Comparison of ENCODE assay signal across 1 cellular context in genomic region chr5:43484049-43484849, GRCh38.
TF ChIP-seq lines count a peak whose summit lies in the region.

No MANE protein-coding gene starts in this region.

TF ChIP-seq in K562, 482 proteins besides CTCF, POLR2A, EP300 and RAD21 (continued from another document):
- TF ChIP-seq ZNF232 (CRISPR knock-in tag; IDR thresholded peaks at IDR 0.05) (no peak), FOXK1 (CRISPR knock-in tag; IDR thresholded peaks at IDR 0.05; ENCODE audit: borderline replicate concordance) (no peak), BCOR (IDR thresholded peaks at IDR 0.05) (no peak; the same call in 1 of the 2 replicates), MCM3 (IDR thresholded peaks at IDR 0.05) (no peak), NR2C2 (CRISPR knock-in tag; IDR thresholded peaks at IDR 0.05) (no peak), NR2C2 (tag; IDR thresholded peaks at IDR 0.05) (peak; percentile 77), DDX20 (tag; IDR thresholded peaks at IDR 0.05; ENCODE audit: low read depth) (no peak), CREB1 (IDR thresholded peaks at IDR 0.05) (no peak; the same call in 1 of the 2 replicates), CREB1 (CRISPR knock-in tag; IDR thresholded peaks at IDR 0.05) (no peak; the same call in 1 of the 2 replicates), HCFC1 (IDR thresholded peaks at IDR 0.05; ENCODE audit: low read depth, low read length) (no peak), ZNF584 (CRISPR knock-in tag; IDR thresholded peaks at IDR 0.05; ENCODE audit: low read depth) (no peak)
- TF ChIP-seq, protein P1, sequence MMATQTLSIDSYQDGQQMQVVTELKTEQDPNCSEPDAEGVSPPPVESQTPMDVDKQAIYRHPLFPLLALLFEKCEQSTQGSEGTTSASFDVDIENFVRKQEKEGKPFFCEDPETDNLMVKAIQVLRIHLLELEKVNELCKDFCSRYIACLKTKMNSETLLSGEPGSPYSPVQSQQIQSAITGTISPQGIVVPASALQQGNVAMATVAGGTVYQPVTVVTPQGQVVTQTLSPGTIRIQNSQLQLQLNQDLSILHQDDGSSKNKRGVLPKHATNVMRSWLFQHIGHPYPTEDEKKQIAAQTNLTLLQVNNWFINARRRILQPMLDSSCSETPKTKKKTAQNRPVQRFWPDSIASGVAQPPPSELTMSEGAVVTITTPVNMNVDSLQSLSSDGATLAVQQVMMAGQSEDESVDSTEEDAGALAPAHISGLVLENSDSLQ (IDR thresholded peaks at IDR 0.05), result peak; percentile 81
- TF ChIP-seq, protein P2, sequence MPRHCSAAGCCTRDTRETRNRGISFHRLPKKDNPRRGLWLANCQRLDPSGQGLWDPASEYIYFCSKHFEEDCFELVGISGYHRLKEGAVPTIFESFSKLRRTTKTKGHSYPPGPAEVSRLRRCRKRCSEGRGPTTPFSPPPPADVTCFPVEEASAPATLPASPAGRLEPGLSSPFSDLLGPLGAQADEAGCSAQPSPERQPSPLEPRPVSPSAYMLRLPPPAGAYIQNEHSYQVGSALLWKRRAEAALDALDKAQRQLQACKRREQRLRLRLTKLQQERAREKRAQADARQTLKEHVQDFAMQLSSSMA (CRISPR knock-in tag; IDR thresholded peaks at IDR 0.05), result peak; percentile 8; the same call in 1 of the 2 replicates
- TF ChIP-seq, protein P3, sequence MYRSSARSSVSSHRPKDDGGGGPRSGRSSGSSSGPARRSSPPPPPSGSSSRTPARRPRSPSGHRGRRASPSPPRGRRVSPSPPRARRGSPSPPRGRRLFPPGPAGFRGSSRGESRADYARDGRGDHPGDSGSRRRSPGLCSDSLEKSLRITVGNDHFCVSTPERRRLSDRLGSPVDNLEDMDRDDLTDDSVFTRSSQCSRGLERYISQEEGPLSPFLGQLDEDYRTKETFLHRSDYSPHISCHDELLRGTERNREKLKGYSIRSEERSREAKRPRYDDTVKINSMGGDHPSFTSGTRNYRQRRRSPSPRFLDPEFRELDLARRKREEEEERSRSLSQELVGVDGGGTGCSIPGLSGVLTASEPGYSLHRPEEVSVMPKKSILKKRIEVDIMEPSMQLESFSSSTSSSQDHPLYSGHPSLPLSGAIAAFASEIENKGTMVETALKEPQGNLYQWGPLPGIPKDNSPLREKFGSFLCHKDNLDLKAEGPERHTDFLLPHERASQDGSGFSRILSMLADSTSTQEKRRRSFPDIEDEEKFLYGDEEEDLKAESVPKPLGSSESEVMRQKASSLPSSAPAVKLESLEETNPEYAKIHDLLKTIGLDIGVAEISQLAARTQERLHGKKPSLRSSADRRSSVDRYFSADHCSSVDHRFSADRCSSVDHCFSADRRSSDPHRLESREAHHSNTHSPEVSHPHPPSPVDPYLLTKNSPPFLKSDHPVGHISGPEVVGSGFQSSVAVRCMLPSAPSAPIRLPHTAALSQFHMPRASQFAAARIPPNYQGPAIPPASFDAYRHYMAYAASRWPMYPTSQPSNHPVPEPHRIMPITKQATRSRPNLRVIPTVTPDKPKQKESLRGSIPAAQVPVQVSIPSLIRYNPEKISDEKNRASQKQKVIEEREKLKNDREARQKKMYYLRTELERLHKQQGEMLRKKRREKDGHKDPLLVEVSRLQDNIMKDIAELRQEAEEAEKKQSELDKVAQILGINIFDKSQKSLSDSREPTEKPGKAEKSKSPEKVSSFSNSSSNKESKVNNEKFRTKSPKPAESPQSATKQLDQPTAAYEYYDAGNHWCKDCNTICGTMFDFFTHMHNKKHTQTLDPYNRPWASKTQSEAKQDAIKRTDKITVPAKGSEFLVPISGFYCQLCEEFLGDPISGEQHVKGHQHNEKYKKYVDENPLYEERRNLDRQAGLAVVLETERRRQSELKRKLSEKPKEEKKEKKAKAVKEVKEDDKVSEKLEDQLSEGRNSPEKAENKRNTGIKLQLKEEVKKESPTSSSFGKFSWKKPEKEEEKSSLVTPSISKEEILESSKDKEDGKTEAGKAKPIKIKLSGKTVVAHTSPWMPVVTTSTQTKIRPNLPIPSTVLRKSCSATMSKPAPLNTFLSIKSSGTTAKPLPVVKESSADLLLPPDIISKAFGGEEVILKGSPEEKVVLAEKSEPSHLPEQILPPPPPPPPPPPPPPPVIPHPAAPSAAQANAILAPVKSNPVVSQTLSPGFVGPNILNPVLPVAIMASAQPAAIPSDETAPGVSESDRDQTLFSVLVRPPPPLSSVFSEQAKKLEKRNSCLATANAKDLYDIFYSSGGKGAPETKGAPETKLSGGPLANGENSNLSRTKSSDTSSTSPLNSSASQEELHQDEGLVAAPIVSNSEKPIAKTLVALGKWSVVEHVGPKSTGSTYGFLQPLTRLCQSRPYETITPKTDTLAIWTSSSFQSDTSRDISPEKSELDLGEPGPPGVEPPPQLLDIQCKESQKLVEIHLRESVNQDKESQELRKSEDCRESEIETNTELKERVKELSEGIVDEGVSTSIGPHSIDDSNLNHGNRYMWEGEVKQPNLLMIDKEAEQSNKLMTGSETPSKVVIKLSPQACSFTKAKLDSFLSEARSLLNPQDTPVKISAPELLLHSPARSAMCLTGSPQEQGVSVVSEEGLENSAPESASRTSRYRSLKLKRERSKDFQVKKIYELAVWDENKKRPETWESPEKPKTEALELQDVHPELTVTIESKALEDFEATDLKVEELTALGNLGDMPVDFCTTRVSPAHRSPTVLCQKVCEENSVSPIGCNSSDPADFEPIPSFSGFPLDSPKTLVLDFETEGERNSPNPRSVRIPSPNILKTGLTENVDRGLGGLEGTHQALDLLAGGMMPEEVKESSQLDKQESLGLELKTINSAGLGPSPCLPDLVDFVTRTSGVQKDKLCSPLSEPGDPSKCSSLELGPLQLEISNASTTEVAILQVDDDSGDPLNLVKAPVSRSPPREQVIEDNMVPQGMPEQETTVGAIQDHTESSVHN (IDR thresholded peaks at IDR 0.05; ENCODE audit: borderline replicate concordance in 1 of 2, low read depth in 1 of 2), result no peak
- TF ChIP-seq, protein P4, sequence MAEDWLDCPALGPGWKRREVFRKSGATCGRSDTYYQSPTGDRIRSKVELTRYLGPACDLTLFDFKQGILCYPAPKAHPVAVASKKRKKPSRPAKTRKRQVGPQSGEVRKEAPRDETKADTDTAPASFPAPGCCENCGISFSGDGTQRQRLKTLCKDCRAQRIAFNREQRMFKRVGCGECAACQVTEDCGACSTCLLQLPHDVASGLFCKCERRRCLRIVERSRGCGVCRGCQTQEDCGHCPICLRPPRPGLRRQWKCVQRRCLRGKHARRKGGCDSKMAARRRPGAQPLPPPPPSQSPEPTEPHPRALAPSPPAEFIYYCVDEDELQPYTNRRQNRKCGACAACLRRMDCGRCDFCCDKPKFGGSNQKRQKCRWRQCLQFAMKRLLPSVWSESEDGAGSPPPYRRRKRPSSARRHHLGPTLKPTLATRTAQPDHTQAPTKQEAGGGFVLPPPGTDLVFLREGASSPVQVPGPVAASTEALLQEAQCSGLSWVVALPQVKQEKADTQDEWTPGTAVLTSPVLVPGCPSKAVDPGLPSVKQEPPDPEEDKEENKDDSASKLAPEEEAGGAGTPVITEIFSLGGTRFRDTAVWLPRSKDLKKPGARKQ (CRISPR knock-in tag; IDR thresholded peaks at IDR 0.05), result no peak
